1 cellular context compared by ENCODE assay signal in genomic region chr1:23958810-23959460, GRCh38.
A peak's percentile ranks its signal among the peaks of the same experiment; 100 is the strongest.
TF ChIP-seq lines count a peak whose summit lies in the region.

No MANE protein-coding gene starts in this region.

TF ChIP-seq in GM12878, 131 proteins besides CTCF, POLR2A, EP300 and RAD21 (continued from another document and continues in another):
- TF ChIP-seq RELB (IDR thresholded peaks at IDR 0.05; ENCODE audit: low read depth) = peak; percentile 74
- no peak for TF ChIP-seq FOS (IDR thresholded peaks at IDR 0.05; ENCODE audit: borderline replicate concordance, extremely low read depth, insufficient read length)
- TF ChIP-seq SUPT20H (IDR thresholded peaks at IDR 0.05; ENCODE audit: borderline replicate concordance, control insufficient read depth, low read depth, low read length) = no peak
- no peak for TF ChIP-seq RAD51 (IDR thresholded peaks at IDR 0.05)
- no peak for TF ChIP-seq HDAC2 (IDR thresholded peaks at IDR 0.05)
- no peak for TF ChIP-seq CHD4 (IDR thresholded peaks at IDR 0.05)
- no peak for TF ChIP-seq PAX8 (IDR thresholded peaks at IDR 0.05)
- peak; percentile 94 for TF ChIP-seq TAF1 (IDR thresholded peaks at IDR 0.05; ENCODE audit: borderline replicate concordance, low read depth, low read length)
- no peak for TF ChIP-seq E2F8 (IDR thresholded peaks at IDR 0.05; ENCODE audit: low read depth, partially characterized antibody)
- TF ChIP-seq GATAD2B (conservative IDR thresholded peaks at IDR 0.05; ENCODE audit: low read depth) = peak; percentile 78
- peak; percentile 6; the same call in 1 of the 2 replicates for TF ChIP-seq SIN3A (IDR thresholded peaks at IDR 0.05; ENCODE audit: low read depth, low read length)
- TF ChIP-seq ZBTB4 (CRISPR knock-in tag; IDR thresholded peaks at IDR 0.05) = no peak
- no peak; the same call in 1 of the 2 replicates for TF ChIP-seq IKZF1 (conservative IDR thresholded peaks at IDR 0.05)
- peak; percentile 76 for TF ChIP-seq NBN (IDR thresholded peaks at IDR 0.05)
- TF ChIP-seq MLLT1 (IDR thresholded peaks at IDR 0.05) = peak; percentile 36; the same call in 1 of the 2 replicates
- TF ChIP-seq SMAD5 (IDR thresholded peaks at IDR 0.05; ENCODE audit: low read depth) = peak; percentile 95
- TF ChIP-seq WRNIP1 (IDR thresholded peaks at IDR 0.05; ENCODE audit: borderline replicate concordance, low read depth, low read length) = no peak
- TF ChIP-seq SPI1 (IDR thresholded peaks at IDR 0.05; ENCODE audit: borderline replicate concordance, insufficient read depth, low read depth, low read length) = peak; percentile 34; the same call in 1 of the 2 replicates
- TF ChIP-seq MTA3 (IDR thresholded peaks at IDR 0.05; ENCODE audit: borderline replicate concordance, low read length) = 0 out of 2 replicates have a peak, but pooled peaks have one; percentile 61
- TF ChIP-seq SMC3 (IDR thresholded peaks at IDR 0.05; ENCODE audit: borderline replicate concordance, low read length) = peak; percentile 34; the same call in 1 of the 2 replicates
- TF ChIP-seq EZH2 (IDR thresholded peaks at IDR 0.05; ENCODE audit: borderline replicate concordance, control insufficient read depth, low read depth, low read length) = no peak
- no peak for TF ChIP-seq KDM1A (IDR thresholded peaks at IDR 0.05; ENCODE audit: borderline replicate concordance)
- peak; percentile 41 to 56; a peak in 3 of 4 replicates for TF ChIP-seq BHLHE40 (IDR thresholded peaks at IDR 0.05; ENCODE audit: borderline replicate concordance in 1 of 2, low read depth in 2 of 2, low read length in 1 of 2)
- TF ChIP-seq TARDBP (IDR thresholded peaks at IDR 0.05; ENCODE audit: borderline replicate concordance) = peak; percentile 68; the same call in 1 of the 2 replicates
- TF ChIP-seq CHD1 (IDR thresholded peaks at IDR 0.05; ENCODE audit: low read depth, low read length) = no peak; the same call in 1 of the 2 replicates
- no peak for TF ChIP-seq CUX1 (IDR thresholded peaks at IDR 0.05; ENCODE audit: insufficient replicate concordance, low read depth, low read length)
- TF ChIP-seq ATF3 (IDR thresholded peaks at IDR 0.05; ENCODE audit: borderline replicate concordance, extremely low read depth, low read depth, low read length) = no peak
- no peak for TF ChIP-seq JUND (IDR thresholded peaks at IDR 0.05; ENCODE audit: low read depth, low read length)
- TF ChIP-seq JUNB (IDR thresholded peaks at IDR 0.05) = peak; percentile 52; the same call in 1 of the 2 replicates
- peak; percentile 41 for TF ChIP-seq MEF2B (IDR thresholded peaks at IDR 0.05; ENCODE audit: partially characterized antibody, poor library complexity, severe bottlenecking)
- peak; percentile 79 for TF ChIP-seq GABPA (IDR thresholded peaks at IDR 0.05; ENCODE audit: low read depth)
- TF ChIP-seq ZNF687 (IDR thresholded peaks at IDR 0.05) = peak; percentile 66
- TF ChIP-seq ATF2 (IDR thresholded peaks at IDR 0.05; ENCODE audit: low read length) = no peak
- TF ChIP-seq HSF1 (IDR thresholded peaks at IDR 0.05; ENCODE audit: low read depth, low read length) = no peak
- TF ChIP-seq MYC (IDR thresholded peaks at IDR 0.05; ENCODE audit: insufficient read depth, insufficient read length, insufficient replicate concordance, low read length, severe bottlenecking) = no peak
